In genomic region chr1:3004285-3005205, GRCh38 we compare ENCODE assay signal across 22 cellular contexts. TPM values are rescaled to one million over a fixed set of nuclear protein-coding genes. Genes with fewer than 3 reads are reported as not detected.
"Had no signal": no experiment of that assay in that cellular context is flagged by ENCODE, and none has a peak within 500 bp of the region (broad histone marks: within the 10 kb centered on the region; RNA-seq: fewer than 3 reads in every experiment).

No MANE protein-coding gene starts in this region.

- H3K27me3 ChIP-seq: pancreas had no signal

- H3K4me1 ChIP-seq: esophagus squamous epithelium, pancreas, suprapubic skin had no signal

- H3K4me1 Mint-ChIP-seq: activated CD4-positive, alpha-beta T cell treated with anti-CD3 and anti-CD28 coated beads, Interleukin-2, amount 10 ng/mL, durations not matched to agents 7 days and 5 days; activated T-helper 17 cell treated with anti-CD3 and anti-CD28 coated beads, Interleukin-2, amount 50 U/mL, for 72 hours; neural crest cell had no signal

- H3K27ac ChIP-seq: esophagus squamous epithelium, pancreas, skin epidermis, suprapubic skin had no signal

- ATAC-seq: activated naive CD4-positive, alpha-beta T cell treated with anti-CD3 and anti-CD28 coated beads, Interleukin-2, amount 50 U/mL, for 72 hours; activated T-helper 17 cell treated with anti-CD3 and anti-CD28 coated beads, Interleukin-2, amount 50 U/mL, for 72 hours; stimulated activated naive CD8-positive, alpha-beta T cell treated with anti-CD3 and anti-CD28 coated beads, Interleukin-15, Interleukin-2, amounts not matched to agents 100 U/mL and 50 U/mL, for 24 hours had no signal

- H3K4me3 ChIP-seq: esophagus squamous epithelium, pancreas, skin epidermis, suprapubic skin had no signal

- DNase-seq: activated CD4-positive, alpha-beta T cell treated with anti-CD3 and anti-CD28 coated beads, Interleukin-2, amount 10 ng/mL, durations not matched to agents 7 days and 5 days; effector CD8-positive, alpha-beta T cell; esophagus squamous epithelium; hippocampal formation; stimulated activated naive CD8-positive, alpha-beta T cell treated with anti-CD3 and anti-CD28 coated beads, Interleukin-15, Interleukin-2, amounts not matched to agents 100 U/mL and 50 U/mL, for 24 hours; SW 1271 had no signal

- H3K36me3 ChIP-seq: esophagus squamous epithelium, pancreas, suprapubic skin had no signal

- H3K9me3 ChIP-seq: pancreas had no signal

- H3K27me3 Mint-ChIP-seq: activated CD4-positive, alpha-beta T cell treated with anti-CD3 and anti-CD28 coated beads, Interleukin-2, amount 10 ng/mL, durations not matched to agents 7 days and 5 days had no signal

- H3K27ac Mint-ChIP-seq: activated CD4-positive, alpha-beta T cell treated with anti-CD3 and anti-CD28 coated beads, Interleukin-2, amount 10 ng/mL, durations not matched to agents 7 days and 5 days; activated naive CD4-positive, alpha-beta T cell treated with anti-CD3 and anti-CD28 coated beads, Interleukin-2, amount 50 U/mL, for 72 hours; activated T-helper 17 cell treated with anti-CD3 and anti-CD28 coated beads, Interleukin-2, amount 50 U/mL, for 72 hours; T-helper 2 cell treated with Interferon-gamma antibody and Interleukin-4, amounts not matched to agents 5 μg/mL and 100 μg/mL, for 36 hours had no signal

- H3K4me3 Mint-ChIP-seq: activated CD4-positive, alpha-beta T cell treated with anti-CD3 and anti-CD28 coated beads, Interleukin-2, amount 10 ng/mL, durations not matched to agents 7 days and 5 days; activated T-helper 17 cell treated with anti-CD3 and anti-CD28 coated beads, Interleukin-2, amount 50 U/mL, for 72 hours; brain; neural crest cell; T-helper 2 cell treated with Interferon-gamma antibody and Interleukin-4, amounts not matched to agents 5 μg/mL and 100 μg/mL, for 36 hours had no signal

RNA-seq across cellular contexts. Expression of gene ACTRT2, which starts 16.7 kb away (rescaled TPM):
- total RNA-seq: activated CD4-positive, alpha-beta T cell treated with anti-CD3 and anti-CD28 coated beads, Interleukin-2, amount 10 ng/mL, durations not matched to agents 7 days and 5 days; activated naive CD4-positive, alpha-beta T cell treated with anti-CD3 and anti-CD28 coated beads, Interleukin-2, amount 50 U/mL, for 72 hours; activated T-helper 17 cell treated with anti-CD3 and anti-CD28 coated beads, Interleukin-2, amount 50 U/mL, for 72 hours; endothelial cell of umbilical vein; esophagus squamous epithelium; fibroblast of villous mesenchyme; glomerular endothelial cell; kidney epithelial cell; liver; neural crest cell; pancreas; renal cortical epithelial cell; SK-MEL-5; suprapubic skin; urinary bladder had no signal
- polyA plus RNA-seq: endothelial cell of umbilical vein, liver, pancreas, urinary bladder had no signal
